ENCODE assay signal across 8 cellular contexts in genomic region chr10:28991738-28992270, GRCh38.
DNase-seq lines count a peak whose midpoint lies in the region; ATAC-seq, FAIRE-seq and TF ChIP-seq lines count a peak whose summit lies in the region.

No MANE protein-coding gene starts in this region.

- no peaks in the 10 kb centered on the region for H3K4me1 ChIP-seq in gastroesophageal sphincter

- WGBS in gastroesophageal sphincter (ENCODE audit: low coverage in 1 of 2), 2 donors: 60% methylated on average over 1 of the region's 1 CpG; no CpG with 5 or more reads in 1 of the 2 donors

- no peak for FAIRE-seq in GM12891 (lab: Jason Lieb, UNC)

- no peak for TF ChIP-seq EP300 in gastroesophageal sphincter (IDR thresholded peaks at IDR 0.05)

- peak; percentile 57 to 79 (median 68) for TF ChIP-seq CTCF in gastroesophageal sphincter (IDR thresholded peaks at IDR 0.05)

- peak; percentile 1 to 14 for DNase-seq in activated CD4-positive, alpha-beta T cell treated with anti-CD3 and anti-CD28 coated beads for 24 hours (ENCODE audit: low read depth in 2 of 2)
- DNase-seq in activated CD4-positive, alpha-beta T cell treated with anti-CD3 and anti-CD28 coated beads for 1 hour: no peak
- DNase-seq in NCI-H2029 (lab: John Stamatoyannopoulos, UW) (peak; percentile 15), sciatic nerve (ENCODE audit: low spot score) (no peak), GM12891 (ENCODE audit: insufficient read length, low spot score) (no peak), NCI-H1105 treated with DMSO at 0.1 percent for 48 hours (lab: John Stamatoyannopoulos, UW) (no peak)
- DNase-seq in activated CD8-positive, alpha-beta memory T cell treated with anti-CD3 and anti-CD28 coated beads for 24 hours: peak; percentile 61

- no peaks in the 10 kb centered on the region for H3K27me3 ChIP-seq in gastroesophageal sphincter

- H3K36me3 ChIP-seq in gastroesophageal sphincter: no peaks in the 10 kb centered on the region

- no peak overlapping the region for H3K4me3 ChIP-seq in gastroesophageal sphincter

- intact Hi-C loops in sciatic nerve (cut with DNase I): no loop called here

- TF ChIP-seq POLR2A in gastroesophageal sphincter (IDR thresholded peaks at IDR 0.05) (no peak), GM12891 (IDR thresholded peaks at IDR 0.05; ENCODE audit: low read depth, low read length) (no peak)

- H3K9me3 ChIP-seq in gastroesophageal sphincter: no peaks in the 10 kb centered on the region

- no peak for ATAC-seq in gastroesophageal sphincter
- ATAC-seq in sciatic nerve: peak; percentile 42

- H3K27ac ChIP-seq in gastroesophageal sphincter: no peak overlapping the region

TF ChIP-seq in GM12891, 5 proteins besides CTCF, POLR2A, EP300 and RAD21:
- TF ChIP-seq SPI1 (IDR thresholded peaks at IDR 0.05; ENCODE audit: low read depth, low read length) (no peak), TAF1 (IDR thresholded peaks at IDR 0.05; ENCODE audit: low read depth, low read length) (no peak), POU2F2 (IDR thresholded peaks at IDR 0.05; ENCODE audit: low read depth, low read length) (no peak), POLR2AphosphoS5 (IDR thresholded peaks at IDR 0.05; ENCODE audit: low read depth, low read length) (no peak), PAX5 (IDR thresholded peaks at IDR 0.05; ENCODE audit: insufficient read depth, low read length, severe bottlenecking) (no peak)

Comparison
In these comparisons a context has a peak if more than half of its experiments do, and no peak if none do; other contexts are left out.
1. DNase-seq: peak in activated CD4-positive, alpha-beta T cell treated with anti-CD3 and anti-CD28 coated beads for 24 hours (2 of 2), NCI-H2029 (single experiment) and activated CD8-positive, alpha-beta memory T cell treated with anti-CD3 and anti-CD28 coated beads for 24 hours (single experiment); none in activated CD4-positive, alpha-beta T cell treated with anti-CD3 and anti-CD28 coated beads for 1 hour (single experiment), sciatic nerve (single experiment), GM12891 (single experiment) and NCI-H1105 treated with DMSO at 0.1 percent for 48 hours (single experiment).